Comparison of ENCODE assay signal across 11 cellular contexts in the genomic region with DNA sequence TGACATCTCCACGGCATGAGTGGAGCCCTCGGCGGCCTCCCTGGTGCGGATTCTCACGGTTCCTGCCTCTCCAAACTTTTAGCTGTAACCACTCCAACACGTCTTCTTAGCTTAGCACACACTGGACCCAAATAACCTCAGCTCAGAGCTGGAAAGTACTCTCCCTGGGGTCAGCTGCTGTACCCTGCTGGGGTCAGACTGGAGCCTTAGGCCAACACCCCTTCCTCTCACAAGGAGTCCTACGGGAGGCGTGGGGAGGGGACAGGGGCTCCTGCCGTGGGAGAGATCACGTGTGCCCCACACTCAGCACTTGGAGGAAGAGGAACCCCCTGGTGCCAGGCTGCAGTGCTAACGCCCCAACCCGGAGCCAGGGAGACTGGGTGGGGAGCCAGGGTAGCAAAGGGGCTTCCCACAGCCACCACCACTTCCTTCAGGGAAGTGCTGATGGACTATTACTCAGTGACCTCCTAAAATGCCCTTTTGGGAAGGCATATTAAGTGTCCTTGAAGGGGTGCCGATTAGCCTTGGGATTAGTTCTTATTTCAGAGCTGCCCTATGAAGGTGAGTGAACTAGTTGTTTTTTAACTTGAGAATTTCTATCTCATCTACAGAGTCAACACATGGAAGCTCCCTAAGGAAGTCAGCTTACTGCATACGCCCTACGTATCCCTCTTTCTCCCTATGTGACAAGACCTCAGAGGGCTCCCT.
DNase-seq lines count a peak whose midpoint lies in the region; ATAC-seq, FAIRE-seq and TF ChIP-seq lines count a peak whose summit lies in the region.
"Had no signal": no experiment of that assay in that cellular context is flagged by ENCODE, and none has a peak within 500 bp of the region (broad histone marks: within the 10 kb centered on the region; RNA-seq: fewer than 3 reads in every experiment).

No MANE protein-coding gene starts in this region.

- H3K18ac ChIP-seq in neuronal stem cell (ENCODE audit: low read length), result no peak overlapping the region

- H3K4me1 ChIP-seq in astrocyte (ENCODE audit: insufficient read depth, low read length) (peaks cover 77% of the 10 kb centered on the region), heart right ventricle (peaks cover 71 to 94% (median 90%) of the 10 kb centered on the region in 9 donors), neuronal stem cell (ENCODE audit: control insufficient read depth in 2 of 2, insufficient read depth in 1 of 2, low read depth in 1 of 2, low read length in 2 of 2) (peaks cover 15 to 18% of the 10 kb centered on the region in 2 donors), tibial nerve (peaks cover 12 to 94% (median 65%) of the 10 kb centered on the region in 4 donors)

- no peaks in the 10 kb centered on the region for H3K9me3 ChIP-seq in astrocyte (ENCODE audit: insufficient read depth, low read depth, low read length)
- H3K9me3 ChIP-seq in heart right ventricle, result no peaks in the 10 kb centered on the region
- H3K9me3 ChIP-seq in neuronal stem cell (replicated peaks in 1 of 2; ENCODE audit: control insufficient read depth in 2 of 2, insufficient read depth in 1 of 2, low read depth in 1 of 2, low read length in 2 of 2), result no peaks in the 10 kb centered on the region
- no peaks in the 10 kb centered on the region for H3K9me3 ChIP-seq in tibial nerve

- H4K20me1 ChIP-seq in astrocyte (ENCODE audit: insufficient read depth, low read length), result no peaks in the 10 kb centered on the region

- TF ChIP-seq EP300 in tibial nerve (IDR thresholded peaks at IDR 0.05), result no peak

- H2BK15ac ChIP-seq in neuronal stem cell (ENCODE audit: low read length), result no peak overlapping the region

- no peak overlapping the region for H3K4ac ChIP-seq in neuronal stem cell (ENCODE audit: low read length)

- peaks cover 37% of the 10 kb centered on the region for H3K36me3 Mint-ChIP-seq in astrocyte (ENCODE audit: low read depth, unreplicated experiment)

- peaks cover 58% of the 10 kb centered on the region for H3K4me1 Mint-ChIP-seq in astrocyte (ENCODE audit: low read depth, unreplicated experiment)

- H2BK5ac ChIP-seq in neuronal stem cell (ENCODE audit: low read length), result no peak overlapping the region

- TF ChIP-seq CTCF in astrocyte (IDR thresholded peaks at IDR 0.05; ENCODE audit: insufficient read depth, low read depth, low read length) (no peak), heart right ventricle (IDR thresholded peaks at IDR 0.05) (no peak), tibial nerve (IDR thresholded peaks at IDR 0.05) (no peak)

- intact Hi-C loops in heart right ventricle (cut with DNase I), result loop anchor here in 9 of 10 donors (2.0 to 10.0 kb wide), 14 partner anchors 33 to 216 kb away; partner anchors contain the start of gene HIC1 (in 2 of the 9)

- H2AK5ac ChIP-seq in neuronal stem cell (ENCODE audit: low read depth, low read length), result no peak overlapping the region

- FAIRE-seq in astrocyte (lab: Jason Lieb, UNC), result peak; percentile 26
- FAIRE-seq: TTC549 had no signal

- peaks cover 17% of the 10 kb centered on the region for H3K79me2 ChIP-seq in astrocyte (ENCODE audit: insufficient read depth, low read length)

- peak overlapping the region; percentile 14 for H3K4me2 ChIP-seq in astrocyte (ENCODE audit: low read length)
- no peak overlapping the region for H3K4me2 ChIP-seq in neuronal stem cell (ENCODE audit: insufficient read depth, low read length, poor library complexity, severe bottlenecking)

- TF ChIP-seq POLR2A in tibial nerve (IDR thresholded peaks at IDR 0.05) (no peak), GM18505 (IDR thresholded peaks at IDR 0.05; ENCODE audit: borderline replicate concordance, extremely low read depth, insufficient read depth, insufficient read length) (no peak)

- peaks cover 3% of the 10 kb centered on the region for H3K79me1 ChIP-seq in neuronal stem cell (ENCODE audit: low read depth, low read length)

- H2BK120ac ChIP-seq in neuronal stem cell (ENCODE audit: low read depth, low read length), result no peak overlapping the region

- H2AFZ ChIP-seq in astrocyte (ENCODE audit: low read depth, low read length) (no peak overlapping the region), neuronal stem cell (ENCODE audit: low read length) (no peak overlapping the region)

- H3K4me3 ChIP-seq in astrocyte (ENCODE audit: insufficient read depth, low read depth, low read length) (no peak overlapping the region), heart right ventricle (no peak overlapping the region), neuronal stem cell (ENCODE audit: low read length in 2 of 2) (no peak overlapping the region), tibial nerve (no peak overlapping the region)

- H3K27me3 Mint-ChIP-seq in astrocyte (ENCODE audit: low read depth, unreplicated experiment), result no peaks in the 10 kb centered on the region
- H3K27me3 Mint-ChIP-seq: IgD-negative memory B cell had no signal

- H3K14ac ChIP-seq in neuronal stem cell (ENCODE audit: low read length), result no peak overlapping the region

- H3K9ac ChIP-seq in astrocyte (ENCODE audit: low read length) (peak overlapping the region; percentile 62), neuronal stem cell (ENCODE audit: low read depth, low read length, poor library complexity) (no peak overlapping the region)

- H3K27ac Mint-ChIP-seq in astrocyte (ENCODE audit: unreplicated experiment), result peak overlapping the region; percentile 62
- H3K27ac Mint-ChIP-seq: IgD-negative memory B cell had no signal

- peaks cover 2% of the 10 kb centered on the region for H3K36me3 ChIP-seq in astrocyte (ENCODE audit: insufficient read depth, low read length)
- peaks cover 0 to 41% (median 0%) of the 10 kb centered on the region in 9 donors for H3K36me3 ChIP-seq in heart right ventricle
- peaks cover 6 to 99% of the 10 kb centered on the region in 2 donors for H3K36me3 ChIP-seq in neuronal stem cell (replicated peaks in 1 of 2; ENCODE audit: control insufficient read depth in 2 of 2, insufficient read depth in 2 of 2, low read length in 2 of 2)
- H3K36me3 ChIP-seq in tibial nerve, result no peaks in the 10 kb centered on the region

- H3K27me3 ChIP-seq in astrocyte (ENCODE audit: insufficient read depth, low read length) (no peaks in the 10 kb centered on the region), heart right ventricle (no peaks in the 10 kb centered on the region), neuronal stem cell (ENCODE audit: control insufficient read depth in 3 of 3, insufficient read depth in 3 of 3, low read depth in 1 of 3, low read length in 3 of 3) (no peaks in the 10 kb centered on the region), tibial nerve (no peaks in the 10 kb centered on the region)

- H3K23ac ChIP-seq in neuronal stem cell (ENCODE audit: low read depth, low read length, poor library complexity), result peak overlapping the region; percentile 65

- DNase-seq in astrocyte (ENCODE audit: low read depth) (no peak), heart right ventricle (peak; percentile 57 to 61), neuronal stem cell (ENCODE audit: low spot score) (no peak), tibial nerve (ENCODE audit: low spot score in 2 of 2) (no peak), NCI-H774 (lab: John Stamatoyannopoulos, UW) (no peak)
- DNase-seq: PC-3 had no signal

- ATAC-seq in heart right ventricle, result peak; percentile 4 to 61 (median 20)
- no peak for ATAC-seq in GM18505 (IDR thresholded peaks at IDR 0.05; ENCODE audit: unreplicated experiment)
- ATAC-seq in GM21529 (IDR thresholded peaks at IDR 0.05; ENCODE audit: unreplicated experiment), result no peak
- ATAC-seq in activated CD4-positive, CD25-positive, alpha-beta regulatory T cell treated with anti-CD3 and anti-CD28 coated beads, Interleukin-2, amount 50 U/mL, for 24 hours, result no peak
- ATAC-seq: PC-3 had no signal

- no peak overlapping the region for H4K91ac ChIP-seq in neuronal stem cell (ENCODE audit: low read depth, low read length, poor library complexity)

- no peak overlapping the region for H4K8ac ChIP-seq in neuronal stem cell (ENCODE audit: low read depth, low read length)

- 29 to 34% methylated on average over 15 of the region's 15 CpGs for WGBS in heart right ventricle, 2 donors
- WGBS in neuronal stem cell (ENCODE audit: extremely low coverage in 2 of 2, insufficient read length in 2 of 2, insufficient replicate concordance in 1 of 2), 2 donors, result no CpG with 5 or more reads among the region's 15 CpGs
- WGBS in tibial nerve, 2 donors, result 45 to 47% methylated on average over 15 of the region's 15 CpGs

- no peaks in the 10 kb centered on the region for H3K9me3 Mint-ChIP-seq in astrocyte (ENCODE audit: unreplicated experiment)
- H3K9me3 Mint-ChIP-seq: IgD-negative memory B cell had no signal

- H3K27ac ChIP-seq in astrocyte (ENCODE audit: low read depth, low read length) (peak overlapping the region; percentile 79), heart right ventricle (peak overlapping the region; percentile 79 to 96 (median 88)), neuronal stem cell (replicated peaks; ENCODE audit: low read length) (no peak overlapping the region), tibial nerve (peak overlapping the region in 3 of 4 donors; percentile 44 to 76 (median 66))

- no peak overlapping the region for H3K4me3 Mint-ChIP-seq in astrocyte (ENCODE audit: unreplicated experiment)

- no peak overlapping the region for H2BK12ac ChIP-seq in neuronal stem cell (ENCODE audit: low read length)

Comparison
In these comparisons a context has a peak if more than half of its experiments do, and no peak if none do; other contexts are left out.
1. DNase-seq: peak in heart right ventricle (2 of 2); none in astrocyte (single experiment), neuronal stem cell (single experiment), tibial nerve (0 of 2) and NCI-H774 (single experiment).
2. ATAC-seq: peak in heart right ventricle (8 of 8); none in GM18505 (single experiment), GM21529 (single experiment) and activated CD4-positive, CD25-positive, alpha-beta regulatory T cell treated with anti-CD3 and anti-CD28 coated beads, Interleukin-2, amount 50 U/mL, for 24 hours (0 of 2).